Comparison of ENCODE assay signal across 18 cellular contexts in the genomic region with DNA sequence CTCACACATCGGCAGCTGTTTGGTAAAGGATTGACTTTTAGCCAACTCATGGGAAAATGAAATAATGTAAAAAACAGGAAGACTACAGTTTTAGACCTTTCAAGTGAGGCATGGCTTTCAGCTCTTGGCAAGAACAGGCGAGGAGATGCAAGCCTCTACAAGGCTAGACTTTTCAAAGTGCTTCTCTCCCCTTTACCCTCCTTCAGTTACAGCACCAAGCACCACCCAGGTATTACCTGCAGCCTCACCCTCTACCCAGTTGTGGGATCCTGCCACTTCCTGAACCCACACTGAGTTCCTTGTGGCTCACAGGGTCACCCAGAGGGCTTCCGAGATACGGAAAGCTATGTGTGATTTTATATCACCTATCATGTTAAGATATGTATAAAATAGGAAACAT. TPM values are rescaled to one million over a fixed set of nuclear protein-coding genes. Genes with fewer than 3 reads are reported as not detected.
DNase-seq lines count a peak whose midpoint lies in the region; ATAC-seq, FAIRE-seq and TF ChIP-seq lines count a peak whose summit lies in the region.
"Had no signal": no experiment of that assay in that cellular context is flagged by ENCODE, and none has a peak within 500 bp of the region (broad histone marks: within the 10 kb centered on the region; RNA-seq: fewer than 3 reads in every experiment).

No MANE protein-coding gene starts in this region.

- H3K36me3 ChIP-seq in colonic mucosa (no peaks in the 10 kb centered on the region), right atrium auricular region (no peaks in the 10 kb centered on the region)

- intact Hi-C loops in colonic mucosa (cut with DNase I) = no loop called here
- intact Hi-C loops in activated CD4-positive, alpha-beta T cell treated with anti-CD3 and anti-CD28 coated beads, Interleukin-2, amount 10 ng/mL, durations not matched to agents 24 days and 14 days (cut with micrococcal nuclease) = no loop called here

- peak overlapping the region; percentile 38 for H3K27ac ChIP-seq in colonic mucosa
- no peak overlapping the region for H3K27ac ChIP-seq in foreskin keratinocyte
- no peak overlapping the region for H3K27ac ChIP-seq in right atrium auricular region

- H3K4me3 Mint-ChIP-seq in activated CD4-positive, alpha-beta T cell treated with anti-CD3 and anti-CD28 coated beads, Interleukin-2, amount 10 ng/mL, durations not matched to agents 24 days and 14 days = no peak overlapping the region
- H3K4me3 Mint-ChIP-seq: CD14-positive monocyte; CD8-positive, alpha-beta memory T cell; HFFc6 had no signal

- H3K9ac ChIP-seq in colonic mucosa (ENCODE audit: low read depth in 2 of 2, low read length in 2 of 2) = no peak overlapping the region

- no peaks in the 10 kb centered on the region for H3K36me3 Mint-ChIP-seq in activated CD4-positive, alpha-beta T cell treated with anti-CD3 and anti-CD28 coated beads, Interleukin-2, amount 10 ng/mL, durations not matched to agents 24 days and 14 days (ENCODE audit: low read depth)
- H3K36me3 Mint-ChIP-seq: CD14-positive monocyte had no signal

- H3K4me1 Mint-ChIP-seq in activated CD4-positive, alpha-beta T cell treated with anti-CD3 and anti-CD28 coated beads, Interleukin-2, amount 10 ng/mL, durations not matched to agents 24 days and 14 days = no peaks in the 10 kb centered on the region
- H3K4me1 Mint-ChIP-seq: CD14-positive monocyte had no signal

- H3K9me3 ChIP-seq in colonic mucosa (no peaks in the 10 kb centered on the region), right atrium auricular region (peaks cover 0 to 1% of the 10 kb centered on the region in 2 donors)
- H3K9me3 ChIP-seq: Caco-2 had no signal

- DNase-seq in LoVo (ENCODE audit: low spot score) (peak; percentile 68), colonic mucosa (peak; percentile 28), foreskin keratinocyte (peak; percentile 73 to 81), ureter (ENCODE audit: low spot score) (peak; percentile 80), GM12892 (ENCODE audit: insufficient read length) (no peak), right atrium auricular region (ENCODE audit: low spot score) (no peak)
- no peak for DNase-seq in activated CD4-positive, alpha-beta T cell treated with anti-CD3 and anti-CD28 coated beads, Interleukin-2, amount 10 ng/mL, durations not matched to agents 24 days and 14 days
- DNase-seq: Caco-2; CD8-positive, alpha-beta memory T cell; DMS53; GF-D8; HCEC 1CT; HFFc6 had no signal

- no peak for TF ChIP-seq POLR2A in GM12892 (IDR thresholded peaks at IDR 0.05; ENCODE audit: low read depth, low read length)

- no peak for FAIRE-seq in GM12892 (lab: Jason Lieb, UNC)
- FAIRE-seq: A549 had no signal

- H3K4me1 ChIP-seq in colonic mucosa = no peaks in the 10 kb centered on the region
- peaks cover 9% of the 10 kb centered on the region for H3K4me1 ChIP-seq in foreskin keratinocyte
- no peaks in the 10 kb centered on the region for H3K4me1 ChIP-seq in right atrium auricular region
- H3K4me1 ChIP-seq: A549, Caco-2 had no signal

- TF ChIP-seq CTCF in colonic mucosa (IDR thresholded peaks at IDR 0.05) = no peak
- TF ChIP-seq CTCF in foreskin keratinocyte (conservative IDR thresholded peaks at IDR 0.05) = no peak
- TF ChIP-seq CTCF in right atrium auricular region (IDR thresholded peaks at IDR 0.05) = no peak

- H3K27me3 ChIP-seq in colonic mucosa (no peaks in the 10 kb centered on the region), foreskin keratinocyte (no peaks in the 10 kb centered on the region), right atrium auricular region (no peaks in the 10 kb centered on the region)

- H3K4me3 ChIP-seq in colonic mucosa (no peak overlapping the region), right atrium auricular region (no peak overlapping the region)
- H3K4me3 ChIP-seq: A549 had no signal

- no peak overlapping the region for H3K27ac Mint-ChIP-seq in activated CD4-positive, alpha-beta T cell treated with anti-CD3 and anti-CD28 coated beads, Interleukin-2, amount 10 ng/mL, durations not matched to agents 24 days and 14 days
- H3K27ac Mint-ChIP-seq: CD14-positive monocyte; CD8-positive, alpha-beta memory T cell; HFFc6 had no signal

- peak; percentile 42 for ATAC-seq in foreskin keratinocyte
- ATAC-seq: A549 had no signal

- peaks cover 5% of the 10 kb centered on the region for H3K9me3 Mint-ChIP-seq in activated CD4-positive, alpha-beta T cell treated with anti-CD3 and anti-CD28 coated beads, Interleukin-2, amount 10 ng/mL, durations not matched to agents 24 days and 14 days

- peaks cover 14% of the 10 kb centered on the region for H3K27me3 Mint-ChIP-seq in activated CD4-positive, alpha-beta T cell treated with anti-CD3 and anti-CD28 coated beads, Interleukin-2, amount 10 ng/mL, durations not matched to agents 24 days and 14 days

RNA-seq across cellular contexts. Expression of a gene that starts 14.7 kb away (rescaled TPM):
- total RNA-seq in colonic mucosa (10 to 100 TPM; 45.2 to 82.9 TPM), foreskin keratinocyte (not detected in 2 replicates), ureter (3.0 TPM), right atrium auricular region (not detected)
- polyA plus RNA-seq in foreskin keratinocyte = 0.13 and 0.35 TPM in 2 replicates
- polyA plus RNA-seq in GM12892 (2012; ENCODE audit: missing spikeins) = not detected
- total RNA-seq in activated CD4-positive, alpha-beta T cell treated with anti-CD3 and anti-CD28 coated beads, Interleukin-2, amount 10 ng/mL, durations not matched to agents 24 days and 14 days = not detected in 2 replicates
- total RNA-seq: CD8-positive, alpha-beta memory T cell; H4; HFFc6 had no signal
- polyA plus RNA-seq: AG04450; BJ; CD14-positive monocyte; CD8-positive, alpha-beta memory T cell had no signal

RNA-seq across cellular contexts. Expression of a gene that starts 20.7 kb away (rescaled TPM):
- total RNA-seq in colonic mucosa (1 to 10 TPM; 2.0 to 2.3 TPM), foreskin keratinocyte (not detected in 2 replicates), ureter (1.5 TPM), right atrium auricular region (not detected)
- not detected in 2 replicates for polyA plus RNA-seq in foreskin keratinocyte
- polyA plus RNA-seq in GM12892 (2012; ENCODE audit: missing spikeins) = not detected
- total RNA-seq in activated CD4-positive, alpha-beta T cell treated with anti-CD3 and anti-CD28 coated beads, Interleukin-2, amount 10 ng/mL, durations not matched to agents 24 days and 14 days = not detected in 2 replicates
- total RNA-seq: CD8-positive, alpha-beta memory T cell; HFFc6 had no signal
- polyA plus RNA-seq: AG04450; BJ; CD14-positive monocyte; CD8-positive, alpha-beta memory T cell had no signal

RNA-seq across cellular contexts. Expression of a gene that starts 30.7 kb away (rescaled TPM):
- total RNA-seq in colonic mucosa (1 to 10 TPM; 3.1 TPM), foreskin keratinocyte (0.20 and 0.21 TPM in 2 replicates), ureter (7.7 TPM), right atrium auricular region (not detected)
- 0.10 and 1.2 TPM in 2 replicates for polyA plus RNA-seq in foreskin keratinocyte
- not detected for polyA plus RNA-seq in GM12892 (2012; ENCODE audit: missing spikeins)
- total RNA-seq in activated CD4-positive, alpha-beta T cell treated with anti-CD3 and anti-CD28 coated beads, Interleukin-2, amount 10 ng/mL, durations not matched to agents 24 days and 14 days = not detected in 2 replicates
- total RNA-seq: CD8-positive, alpha-beta memory T cell; H4; HFFc6 had no signal
- polyA plus RNA-seq: BJ; CD14-positive monocyte; CD8-positive, alpha-beta memory T cell had no signal

RNA-seq across cellular contexts. Expression of a gene that starts 33.5 kb away (rescaled TPM):
- total RNA-seq in colonic mucosa (10 to 100 TPM; 15.9 to 16.8 TPM), foreskin keratinocyte (not detected in 2 replicates), ureter (4.4 TPM), right atrium auricular region (not detected)
- not detected in 2 replicates for polyA plus RNA-seq in foreskin keratinocyte
- polyA plus RNA-seq in GM12892 (2012; ENCODE audit: missing spikeins) = not detected
- not detected in 2 replicates for total RNA-seq in activated CD4-positive, alpha-beta T cell treated with anti-CD3 and anti-CD28 coated beads, Interleukin-2, amount 10 ng/mL, durations not matched to agents 24 days and 14 days
- total RNA-seq: CD8-positive, alpha-beta memory T cell; H4; HFFc6 had no signal
- polyA plus RNA-seq: AG04450; BJ; CD14-positive monocyte; CD8-positive, alpha-beta memory T cell had no signal

RNA-seq across cellular contexts. Expression of a gene that starts 41.7 kb away (rescaled TPM):
- total RNA-seq in colonic mucosa (1 to 10 TPM; 4.4 to 5.5 TPM), foreskin keratinocyte (14.0 and 15.8 TPM in 2 replicates), ureter (134 TPM), right atrium auricular region (not detected)
- 7.4 and 9.4 TPM in 2 replicates for polyA plus RNA-seq in foreskin keratinocyte
- not detected for polyA plus RNA-seq in GM12892 (2012; ENCODE audit: missing spikeins)
- total RNA-seq in activated CD4-positive, alpha-beta T cell treated with anti-CD3 and anti-CD28 coated beads, Interleukin-2, amount 10 ng/mL, durations not matched to agents 24 days and 14 days = not detected in 2 replicates
- total RNA-seq: CD8-positive, alpha-beta memory T cell; HFFc6 had no signal
- polyA plus RNA-seq: AG04450; BJ; CD14-positive monocyte; CD8-positive, alpha-beta memory T cell had no signal

Comparison
In these comparisons a context has a peak if more than half of its experiments do, and no peak if none do; other contexts are left out.
1. DNase-seq: peak in LoVo (single experiment), colonic mucosa (single experiment), foreskin keratinocyte (2 of 2) and ureter (single experiment); none in GM12892 (single experiment), activated CD4-positive, alpha-beta T cell treated with anti-CD3 and anti-CD28 coated beads, Interleukin-2, amount 10 ng/mL, durations not matched to agents 24 days and 14 days (single experiment) and right atrium auricular region (single experiment).
2. RNA of a gene that starts 14.7 kb away (total RNA-seq): 45.2 to 82.9 TPM in colonic mucosa; 3.0 TPM in ureter (single experiment), not detected in foreskin keratinocyte, not detected in activated CD4-positive, alpha-beta T cell treated with anti-CD3 and anti-CD28 coated beads, Interleukin-2, amount 10 ng/mL, durations not matched to agents 24 days and 14 days and not detected in right atrium auricular region; every median in the first group is over 10 times any median in the second.